Comparison of ENCODE assay signal across 9 cellular contexts in the genomic region with DNA sequence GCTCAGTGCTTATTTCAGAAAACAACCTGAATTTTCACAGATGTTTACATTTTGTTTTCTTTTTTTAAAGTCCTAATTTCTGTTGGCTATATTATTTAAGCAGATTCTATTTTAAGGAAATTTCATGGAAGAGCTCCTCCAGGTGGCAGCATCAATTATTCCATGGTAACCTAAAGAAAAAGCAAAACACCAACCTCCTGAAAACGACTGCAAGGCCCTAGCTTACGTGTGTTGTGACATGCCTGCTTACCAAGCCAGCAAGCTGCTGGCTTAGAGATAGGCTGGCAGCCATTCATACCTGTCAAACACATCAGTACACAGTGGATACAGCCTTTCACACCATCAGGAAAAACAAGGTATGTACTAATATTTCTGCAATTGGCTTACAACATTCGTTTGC.
DNase-seq lines count a peak whose midpoint lies in the region; ATAC-seq, FAIRE-seq and TF ChIP-seq lines count a peak whose summit lies in the region.
"Had no signal": no experiment of that assay in that cellular context is flagged by ENCODE, and none has a peak within 500 bp of the region (broad histone marks: within the 10 kb centered on the region; RNA-seq: fewer than 3 reads in every experiment).

No MANE protein-coding gene starts in this region.

- TF ChIP-seq CTCF in IMR-90 (conservative IDR thresholded peaks at IDR 0.05; ENCODE audit: low read depth, low read length), result peak; percentile 50
- peak; percentile 55 for TF ChIP-seq CTCF in brain microvascular endothelial cell (IDR thresholded peaks at IDR 0.05; ENCODE audit: low read depth, low read length, missing control alignments)

- H3K79me1 ChIP-seq in IMR-90 (ENCODE audit: low read depth in 1 of 2, low read length in 2 of 2), result peaks cover 21 to 33% of the 10 kb centered on the region in 2 experiments

- TF ChIP-seq RAD21 in IMR-90 (IDR thresholded peaks at IDR 0.05; ENCODE audit: low read length), result peak; percentile 33

- dilution Hi-C loops in IMR-90 (cut with HindIII; ENCODE audit: low sequenced_read_pairs, unreplicated experiment), result no loop called here

- peak overlapping the region in 1 of 2 experiments; percentile 33; a peak in 1 of 4 replicates for H4K8ac ChIP-seq in IMR-90 (ENCODE audit: low read depth in 2 of 2, low read length in 2 of 2)

- H2AK9ac ChIP-seq in IMR-90 (replicated peaks; ENCODE audit: low read depth, low read length, poor library complexity), result peak overlapping the region; percentile 21

- ATAC-seq in IMR-90 (ENCODE audit: low read depth) (no peak; the same call in 1 of the 2 replicates), left colon (peak; percentile 66), GM18505 (IDR thresholded peaks at IDR 0.05; ENCODE audit: unreplicated experiment) (no peak)
- ATAC-seq: activated T-cell treated with anti-CD3 and anti-CD28 coated beads, Interleukin-2, amount 50 U/mL, for 72 hours had no signal

- no peak overlapping the region for H2AFZ ChIP-seq in IMR-90 (replicated peaks; ENCODE audit: low read length, poor library complexity)

- no peak overlapping the region for H3K14ac ChIP-seq in IMR-90 (replicated peaks; ENCODE audit: low read depth, low read length)

- FAIRE-seq in RCC 7860 (lab: Jason Lieb, UNC), result no peak

- DNase-seq in AG08396 (ENCODE audit: low spot score) (peak; percentile 28), IMR-90 (peak; percentile 58), brain microvascular endothelial cell (peak; percentile 27), left colon (no peak), H4 (ENCODE audit: low spot score) (no peak), RCC 7860 (ENCODE audit: low spot score) (no peak), SKM-1 (lab: John Stamatoyannopoulos, UW; ENCODE audit: unreplicated experiment) (no peak)
- DNase-seq: activated T-cell treated with anti-CD3 and anti-CD28 coated beads, Interleukin-2, amount 50 U/mL, for 72 hours had no signal

- H3K9me3 ChIP-seq in IMR-90 (ENCODE audit: control insufficient read depth, insufficient read depth, low read length), result no peaks in the 10 kb centered on the region

- no peak overlapping the region for H3K9ac ChIP-seq in IMR-90 (ENCODE audit: low read depth, low read length)

- BruUV-seq in IMR-90 (replicated peaks; lab: Mats Ljungman, UMichigan), result no TSS peak

- H2BK20ac ChIP-seq in IMR-90 (ENCODE audit: low read depth, low read length), result no peak overlapping the region

- in situ Hi-C loops in IMR-90 (cut with MboI; ENCODE audit: low sequenced_read_pairs) (no loop called here), brain microvascular endothelial cell (cut with HindIII; ENCODE audit: low pct_ligation_motif_present, low sequenced_read_pairs) (no loop called here)

- H3K23ac ChIP-seq in IMR-90 (ENCODE audit: low read depth, low read length), result no peak overlapping the region

- H3K4me3 ChIP-seq in IMR-90 (ENCODE audit: insufficient read depth, low read depth, low read length) (no peak overlapping the region), brain microvascular endothelial cell (ENCODE audit: low read depth, low read length) (no peak overlapping the region)

- 20% methylated on average over 1 of the region's 3 CpGs; no CpG with 5 or more reads in 1 of the 2 experiments for WGBS in IMR-90 (ENCODE audit: extremely low coverage in 2 of 2, insufficient read length in 1 of 2), 2 experiments

- H4K5ac ChIP-seq in IMR-90 (ENCODE audit: low read depth, low read length), result no peak overlapping the region

- H3K4ac ChIP-seq in IMR-90 (ENCODE audit: low read depth, low read length), result no peak overlapping the region

- H3K27me3 ChIP-seq in IMR-90 (ENCODE audit: control insufficient read depth, insufficient read depth, low read length) (no peaks in the 10 kb centered on the region), brain microvascular endothelial cell (replicated peaks) (no peaks in the 10 kb centered on the region)

- H3K4me2 ChIP-seq in IMR-90 (ENCODE audit: low read depth, low read length), result no peak overlapping the region

- TF ChIP-seq POLR2A in IMR-90 (IDR thresholded peaks at IDR 0.05; ENCODE audit: low read depth, low read length), result no peak
- no peak for TF ChIP-seq POLR2A in GM18505 (IDR thresholded peaks at IDR 0.05; ENCODE audit: borderline replicate concordance, extremely low read depth, insufficient read depth, insufficient read length)

- H3K27ac ChIP-seq in IMR-90 (ENCODE audit: insufficient read depth, low read length) (no peak overlapping the region), brain microvascular endothelial cell (no peak overlapping the region)

- peaks cover 2% of the 10 kb centered on the region for H3K4me1 ChIP-seq in IMR-90 (ENCODE audit: control insufficient read depth, insufficient read depth, low read length)

- 0 out of 2 replicates have a peak overlapping the region, but pooled peaks have one; percentile 51 for H3K18ac ChIP-seq in IMR-90 (ENCODE audit: low read depth, low read length)

- no peak overlapping the region for H2BK15ac ChIP-seq in IMR-90 (ENCODE audit: low read depth, low read length)

- POLR2A ChIA-PET in IMR-90 (lab: Charles Lee; ENCODE audit: unreplicated experiment), result no interaction called here

- no peak overlapping the region for H2BK120ac ChIP-seq in IMR-90 (ENCODE audit: low read depth, low read length)

- H3K9me1 ChIP-seq in IMR-90 (ENCODE audit: insufficient read depth, low read length), result 0 out of 2 replicates have a peak, but pooled peaks cover 3% of the 10 kb centered on the region

- H4K91ac ChIP-seq in IMR-90 (ENCODE audit: insufficient read depth, low read depth, low read length), result no peak overlapping the region

- H3K56ac ChIP-seq in IMR-90 (ENCODE audit: extremely low read depth, insufficient read depth, low read length), result no peak overlapping the region

- peaks cover 29% of the 10 kb centered on the region for H3K36me3 ChIP-seq in IMR-90 (ENCODE audit: control insufficient read depth, insufficient read depth, low read length)
- peaks cover 24% of the 10 kb centered on the region for H3K36me3 ChIP-seq in brain microvascular endothelial cell (replicated peaks)

- intact Hi-C loops in IMR-90 (cut with micrococcal nuclease), result no loop called here
- intact Hi-C loops in left colon (cut with DNase I, micrococcal nuclease), result loop anchor here in 1 of 2 donors (5.0 kb wide), 1 partner anchor 34 kb away; no protein-coding TSS in a partner anchor

- CTCF ChIA-PET in IMR-90 (lab: Yijun Ruan, JAX), result interaction anchor here (1.0 to 2.0 kb wide), 6 partner anchors 14 to 191 kb away, joined by 3 to 8 read pairs (median 4); no protein-coding TSS in a partner anchor

- H2BK5ac ChIP-seq in IMR-90 (ENCODE audit: low read depth, low read length, poor library complexity, severe bottlenecking), result peak overlapping the region; percentile 4

- H2AK5ac ChIP-seq in IMR-90 (ENCODE audit: low read depth, low read length), result peak overlapping the region; percentile 70; the same call in 1 of the 2 replicates

- no peaks in the 10 kb centered on the region for H4K20me1 ChIP-seq in IMR-90 (ENCODE audit: insufficient read depth, low read length)

TF ChIP-seq in IMR-90, 13 proteins besides CTCF, POLR2A, EP300 and RAD21:
- no peak for TF ChIP-seq MXI1 (IDR thresholded peaks at IDR 0.05; ENCODE audit: borderline replicate concordance, low read depth, low read length)
- TF ChIP-seq SMC3 (IDR thresholded peaks at IDR 0.05; ENCODE audit: low read depth, low read length), result peak; percentile 36; the same call in 1 of the 2 replicates
TF ChIP-seq in IMR-90: peak in this region for 1.

Comparison
In these comparisons a context has a peak if more than half of its experiments do, and no peak if none do; other contexts are left out.
1. DNase-seq: peak in AG08396 (single experiment), IMR-90 (single experiment) and brain microvascular endothelial cell (single experiment); none in left colon (0 of 2), H4 (single experiment), RCC 7860 (single experiment) and SKM-1 (single experiment).